27 cellular contexts compared by ENCODE assay signal in the genomic region with DNA sequence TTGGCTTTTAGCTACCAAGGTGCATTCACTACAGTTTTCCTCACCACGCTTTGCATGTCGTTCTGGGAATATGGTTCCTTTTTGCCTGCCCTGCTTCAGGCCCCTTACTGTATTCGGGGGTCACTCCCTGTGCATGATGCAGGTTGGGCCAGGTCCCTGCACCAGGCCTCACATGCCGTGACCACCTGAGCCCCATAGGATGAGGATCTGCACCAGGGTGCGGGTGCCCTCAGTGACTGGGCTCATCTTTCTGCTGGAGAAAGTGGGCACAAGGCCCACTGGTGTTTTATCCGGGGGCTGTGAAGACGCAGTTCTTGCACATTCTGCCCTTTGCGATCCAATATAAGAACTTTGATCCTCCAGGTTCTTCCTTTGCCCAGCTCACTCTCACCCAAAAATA. TPM values are rescaled to one million over a fixed set of nuclear protein-coding genes. Genes with fewer than 3 reads are reported as not detected.
DNase-seq lines count a peak whose midpoint lies in the region; ATAC-seq, FAIRE-seq and TF ChIP-seq lines count a peak whose summit lies in the region.
"Had no signal": no experiment of that assay in that cellular context is flagged by ENCODE, and none has a peak within 500 bp of the region (broad histone marks: within the 10 kb centered on the region; RNA-seq: fewer than 3 reads in every experiment).

No MANE protein-coding gene starts in this region.

- H3K27me3 ChIP-seq in bronchial epithelial cell (ENCODE audit: control insufficient read depth, insufficient read depth, low read length), result no peaks in the 10 kb centered on the region
- H3K27me3 ChIP-seq: BE2C, BLaER1 had no signal

- no peak overlapping the region for H3K4me3 ChIP-seq in bronchial epithelial cell (ENCODE audit: low read depth, low read length)
- H3K4me3 ChIP-seq: BLaER1, GM12878 had no signal

- ATAC-seq in sciatic nerve, result no peak
- ATAC-seq in GM18861 (IDR thresholded peaks at IDR 0.05; ENCODE audit: unreplicated experiment), result no peak
- ATAC-seq: GM12878 had no signal

- FAIRE-seq in bronchial epithelial cell (lab: Jason Lieb, UNC), result peak; percentile 7
- FAIRE-seq: A204.1, GM12878, GM12892, GM18507, GM19239 had no signal

- DNase-seq in bronchial epithelial cell (ENCODE audit: low read depth) (no peak), mesenteric fat pad (ENCODE audit: low spot score) (peak; percentile 41), sciatic nerve (ENCODE audit: low spot score) (peak; percentile 45), HPDE6-E6E7 (ENCODE audit: extremely low spot score) (no peak)
- DNase-seq: 8988T; ACHN; BE2C; C1 segment of cervical spinal cord; CD4-positive, alpha-beta memory T cell; CD4-positive, CD25-positive, alpha-beta regulatory T cell; CD8-positive, alpha-beta memory T cell; COR-L47; DMS 273 treated with DMSO at 0.1 percent for 48 hours; DMS153; DMS53; DMS79; DND-41; EL; GDM1 had no signal

- intact Hi-C loops in sciatic nerve (cut with DNase I), result no loop called here

- TF ChIP-seq CTCF in bronchial epithelial cell (IDR thresholded peaks at IDR 0.05; ENCODE audit: insufficient read depth, low read length, severe bottlenecking), result no peak

- peaks cover 15% of the 10 kb centered on the region for H3K36me3 ChIP-seq in bronchial epithelial cell (ENCODE audit: control insufficient read depth, insufficient read depth, low read length)

RNA-seq across cellular contexts. Expression of gene CABP7, which starts 45.7 kb away (rescaled TPM):
- total RNA-seq in bronchial epithelial cell (not detected in 2 replicates), mesenteric fat pad (not detected), sciatic nerve (not detected)
- total RNA-seq: A673; CD4-positive, alpha-beta memory T cell had no signal

Comparison
In these comparisons a context has a peak if more than half of its experiments do, and no peak if none do; other contexts are left out.
1. DNase-seq: peak in mesenteric fat pad (single experiment) and sciatic nerve (single experiment); none in bronchial epithelial cell (single experiment) and HPDE6-E6E7 (single experiment).